In the genomic region with DNA sequence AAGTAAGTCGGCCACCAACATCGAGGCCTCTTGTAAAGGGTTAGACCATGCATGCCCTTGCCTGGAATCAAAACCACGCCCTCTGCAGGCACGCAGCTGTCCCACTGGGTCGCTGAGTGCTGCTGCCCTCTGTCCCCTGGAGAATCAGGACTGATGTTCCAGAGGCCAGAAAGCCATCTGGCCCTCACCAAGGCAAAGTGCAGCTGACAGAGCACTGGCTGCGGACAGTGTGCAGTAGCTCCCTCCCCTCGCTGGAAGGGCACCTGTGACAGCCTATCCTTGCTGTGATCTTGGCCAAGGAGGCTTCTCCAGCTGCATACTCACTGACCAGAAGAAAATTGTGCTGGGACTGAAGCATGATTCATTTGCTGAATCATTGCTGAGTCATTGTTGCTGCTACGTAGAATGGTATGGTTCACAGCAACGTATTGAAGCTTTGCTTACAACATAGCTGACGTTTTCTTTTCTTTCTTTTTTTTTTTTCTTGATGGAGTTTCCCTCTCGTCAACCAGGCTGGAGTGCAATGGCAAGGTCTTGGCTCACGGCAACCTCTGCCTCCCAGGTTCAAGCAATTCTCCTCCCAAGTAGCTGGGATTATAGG, we compare ENCODE assay signal across 8 cellular contexts. TPM values are rescaled to one million over a fixed set of nuclear protein-coding genes. Genes with fewer than 3 reads are reported as not detected.
DNase-seq lines count a peak whose midpoint lies in the region; ATAC-seq, FAIRE-seq and TF ChIP-seq lines count a peak whose summit lies in the region.

No MANE protein-coding gene starts in this region.

- POLR2A ChIA-PET in BJ (lab: Charles Lee) (no interaction called here), WTC11 (lab: Charles Lee) (no interaction called here)

- H3K4me1 Mint-ChIP-seq in WTC11, result peaks cover 16% of the 10 kb centered on the region

- H3K27me3 Mint-ChIP-seq in WTC11 (ENCODE audit: low read depth), result no peaks in the 10 kb centered on the region

- peak; percentile 72 for ATAC-seq in WTC11
- peak; percentile 24 for ATAC-seq in left colon
- no peak for ATAC-seq in GM18867 (IDR thresholded peaks at IDR 0.05; ENCODE audit: unreplicated experiment)
- no peak for ATAC-seq in HG03565 (IDR thresholded peaks at IDR 0.05; ENCODE audit: unreplicated experiment)
- no peak for ATAC-seq in HG02588 (IDR thresholded peaks at IDR 0.05; ENCODE audit: unreplicated experiment)

- peaks cover 14% of the 10 kb centered on the region for H3K9me3 Mint-ChIP-seq in WTC11

- no peak overlapping the region for H3K27ac Mint-ChIP-seq in WTC11

- CTCF ChIA-PET in BJ (lab: Yijun Ruan, JAX), result interaction anchor here (0.8 kb wide), 1 partner anchor 67 kb away, joined by 3 read pairs; no protein-coding TSS in a partner anchor
- CTCF ChIA-PET in WTC11 (lab: Charles Lee), result interaction anchor here (0.8 to 1.8 kb wide), 4 partner anchors 27 to 555 kb away, joined by 3 to 6 read pairs (median 4); no protein-coding TSS in a partner anchor

- no peak overlapping the region for H3K4me3 Mint-ChIP-seq in WTC11

- H3K4me3 ChIP-seq in BJ (ENCODE audit: low read depth, low read length), result no peak overlapping the region

- no peaks in the 10 kb centered on the region for H3K36me3 ChIP-seq in BJ (ENCODE audit: control insufficient read depth, insufficient read depth, low read length)

- no peaks in the 10 kb centered on the region; the same call in 1 of the 2 replicates for H3K36me3 Mint-ChIP-seq in WTC11

- intact Hi-C loops in left colon (cut with DNase I, micrococcal nuclease), result no loop called here

- DNase-seq in BJ (ENCODE audit: low read depth), result peak; percentile 92
- peak; percentile 69 for DNase-seq in HTR-8/SVneo (ENCODE audit: insufficient read length, low spot score)
- DNase-seq in WTC11 (ENCODE audit: low spot score), result no peak
- DNase-seq in left colon, result no peak
- no peak for DNase-seq in cerebellar nuclear complex (lab: John Stamatoyannopoulos, UW)

- FAIRE-seq in HTR-8/SVneo (lab: Jason Lieb, UNC), result peak; percentile 63

- TF ChIP-seq CTCF in BJ (IDR thresholded peaks at IDR 0.05; ENCODE audit: insufficient read depth, low read depth, low read length) (peak; percentile 30; the same call in 1 of the 2 replicates), WTC11 (IDR thresholded peaks at IDR 0.05) (no peak; the same call in 1 of the 2 replicates)

- H3K27me3 ChIP-seq in BJ (ENCODE audit: control insufficient read depth, insufficient read depth, low read length), result no peaks in the 10 kb centered on the region

TF ChIP-seq in WTC11, 78 proteins besides CTCF, POLR2A, EP300 and RAD21:
- TF ChIP-seq NFE2L1 (CRISPR knock-in tag; IDR thresholded peaks at IDR 0.05), result peak; percentile 78
- TF ChIP-seq, protein P1, sequence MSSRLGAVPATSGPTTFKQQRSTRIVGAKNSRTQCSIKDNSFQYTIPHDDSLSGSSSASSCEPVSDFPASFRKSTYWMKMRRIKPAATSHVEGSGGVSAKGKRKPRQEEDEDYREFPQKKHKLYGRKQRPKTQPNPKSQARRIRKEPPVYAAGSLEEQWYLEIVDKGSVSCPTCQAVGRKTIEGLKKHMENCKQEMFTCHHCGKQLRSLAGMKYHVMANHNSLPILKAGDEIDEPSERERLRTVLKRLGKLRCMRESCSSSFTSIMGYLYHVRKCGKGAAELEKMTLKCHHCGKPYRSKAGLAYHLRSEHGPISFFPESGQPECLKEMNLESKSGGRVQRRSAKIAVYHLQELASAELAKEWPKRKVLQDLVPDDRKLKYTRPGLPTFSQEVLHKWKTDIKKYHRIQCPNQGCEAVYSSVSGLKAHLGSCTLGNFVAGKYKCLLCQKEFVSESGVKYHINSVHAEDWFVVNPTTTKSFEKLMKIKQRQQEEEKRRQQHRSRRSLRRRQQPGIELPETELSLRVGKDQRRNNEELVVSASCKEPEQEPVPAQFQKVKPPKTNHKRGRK (CRISPR knock-in tag; IDR thresholded peaks at IDR 0.05; ENCODE audit: borderline replicate concordance), result no peak

RNA-seq across cellular contexts. Expression of gene DDC, which starts 30.4 kb away (rescaled TPM):
- not detected in 2 replicates for polyA plus RNA-seq in BJ (2011; rRNA removed)
- polyA minus RNA-seq in BJ (2011; rRNA and poly(A)+ RNA removed), result not detected in 2 replicates
- total RNA-seq in WTC11 (2021), result not detected in 3 replicates
- total RNA-seq in left colon, result 10 to 100 TPM; 69.3 to 74.7 TPM

Comparison
In these comparisons a context has a peak if more than half of its experiments do, and no peak if none do; other contexts are left out.
1. DNase-seq: peak in BJ (single experiment) and HTR-8/SVneo (single experiment); none in WTC11 (single experiment), left colon (0 of 2) and cerebellar nuclear complex (0 of 2).
2. ATAC-seq: peak in WTC11 (single experiment) and left colon (single experiment); none in GM18867 (single experiment), HG03565 (single experiment) and HG02588 (single experiment).
3. RNA of gene DDC, which starts 30.4 kb away (total RNA-seq): 69.3 to 74.7 TPM in left colon; not detected in WTC11; every median in the first group is over 10 times any median in the second.